In genomic region chr7:77247206-77247850, GRCh38 we compare ENCODE assay signal across 8 cellular contexts. TPM values are rescaled to one million over a fixed set of nuclear protein-coding genes. Genes with fewer than 3 reads are reported as not detected.
DNase-seq lines count a peak whose midpoint lies in the region; ATAC-seq and TF ChIP-seq lines count a peak whose summit lies in the region.

No MANE protein-coding gene starts in this region.

- H3K9me3 ChIP-seq in A673 (ENCODE audit: low read depth, low read length, poor library complexity, severe bottlenecking), result no peaks in the 10 kb centered on the region
- no peaks in the 10 kb centered on the region for H3K9me3 ChIP-seq in right lobe of liver

- H3K27ac Mint-ChIP-seq in central memory CD8-positive, alpha-beta T cell (ENCODE audit: low read depth), result no peak overlapping the region

- BruUV-seq in A673 (replicated peaks; lab: Mats Ljungman, UMichigan), result no TSS peak

- no peaks in the 10 kb centered on the region for H3K4me1 ChIP-seq in A673 (ENCODE audit: insufficient read depth, low read length, poor library complexity, severe bottlenecking)
- peaks cover 0 to 11% (median 0%) of the 10 kb centered on the region in 4 donors for H3K4me1 ChIP-seq in right lobe of liver

- H3K27me3 ChIP-seq in A673 (replicated peaks; ENCODE audit: insufficient read depth, low read depth, low read length, poor library complexity), result no peaks in the 10 kb centered on the region
- no peaks in the 10 kb centered on the region for H3K27me3 ChIP-seq in right lobe of liver

- ATAC-seq in GM18520 (IDR thresholded peaks at IDR 0.05; ENCODE audit: unreplicated experiment) (peak; percentile 73), HG03196 (IDR thresholded peaks at IDR 0.05; ENCODE audit: unreplicated experiment) (peak; percentile 82), right lobe of liver (peak; percentile 71 to 77 (median 74))
- ATAC-seq in central memory CD8-positive, alpha-beta T cell (replicated peaks; ENCODE audit: extremely low read depth, poor library complexity, severe bottlenecking), result peak; percentile 82

- H3K36me3 ChIP-seq in A673 (ENCODE audit: insufficient read depth, low read length, poor library complexity, severe bottlenecking) (no peaks in the 10 kb centered on the region), right lobe of liver (no peaks in the 10 kb centered on the region)

- no peak for TF ChIP-seq POLR2A in right lobe of liver (IDR thresholded peaks at IDR 0.05)

- H3K4me1 Mint-ChIP-seq in central memory CD8-positive, alpha-beta T cell, result no peaks in the 10 kb centered on the region

- TF ChIP-seq CTCF in A673 (conservative IDR thresholded peaks at IDR 0.05; ENCODE audit: low read depth, low read length) (peak; percentile 85), right lobe of liver (IDR thresholded peaks at IDR 0.05) (peak; percentile 91 to 96 (median 94))

- CTCF ChIA-PET in A673 (lab: Charles Lee), result interaction anchor here (0.6 to 2.1 kb wide), 4 partner anchors 9 to 1386 kb away, joined by 3 to 20 read pairs (median 8); partner anchors contain the start of gene CCDC146

- WGBS in right lobe of liver (ENCODE audit: insufficient coverage, low coverage, low lambda C conversion rate, missing lambda C conversion rate), result 32% methylated on average over 3 of the region's 3 CpGs

- POLR2A ChIA-PET in A673 (lab: Charles Lee; ENCODE audit: low non-redundant PET), result no interaction called here

- H3K4me3 Mint-ChIP-seq in central memory CD8-positive, alpha-beta T cell, result no peak overlapping the region

- H3K27me3 Mint-ChIP-seq in central memory CD8-positive, alpha-beta T cell, result no peaks in the 10 kb centered on the region

- H3K27ac ChIP-seq in A673 (ENCODE audit: low read depth, low read length, poor library complexity, severe bottlenecking) (no peak overlapping the region), right lobe of liver (no peak overlapping the region)

- no peaks in the 10 kb centered on the region for H3K9me3 Mint-ChIP-seq in central memory CD8-positive, alpha-beta T cell

- H3K36me3 Mint-ChIP-seq in central memory CD8-positive, alpha-beta T cell (ENCODE audit: insufficient read depth), result peaks cover 4% of the 10 kb centered on the region

- DNase-seq in A673 (ENCODE audit: low spot score) (peak; percentile 79), NCI-H460 (ENCODE audit: extremely low read depth, low read depth) (peak; percentile 73), right lobe of liver (peak; percentile 73 to 83 (median 79))
- peak; percentile 81 for DNase-seq in activated CD4-positive, CD25-positive, alpha-beta regulatory T cell treated with anti-CD3 and anti-CD28 coated beads, Interleukin-2, amount 50 U/mL, for 16 hours (ENCODE audit: low read depth, low spot score)
- DNase-seq in central memory CD8-positive, alpha-beta T cell (ENCODE audit: low spot score in 2 of 2), result peak; percentile 70 to 79
- DNase-seq in stimulated activated CD8-positive, alpha-beta memory T cell treated with anti-CD3 and anti-CD28 coated beads, Interleukin-12 subunit alpha, Interleukin-12 subunit beta, amount 100 ng/mL, for 24 hours (ENCODE audit: extremely low read depth), result peak; percentile 70

- H3K4me3 ChIP-seq in A673 (ENCODE audit: low read depth, low read length, poor library complexity, severe bottlenecking) (no peak overlapping the region), right lobe of liver (no peak overlapping the region)

- intact Hi-C loops in A673 (cut with micrococcal nuclease; ENCODE audit: unreplicated experiment) (loop anchor here (5.0 kb wide), 2 partner anchors 85 to 125 kb away; partner anchors contain the start of gene CCDC146), right lobe of liver (cut with DNase I) (no loop called here)

RNA-seq across cellular contexts. Expression of gene FGL2, which starts 47.7 kb away (rescaled TPM):
- total RNA-seq in A673 (2021) (not detected in 2 replicates), right lobe of liver (10 to 100 TPM in 1 of 6 experiments, 1 to 10 TPM in 5; 3.4 to 19.3 (median 7.5) TPM)
- total RNA-seq in NCI-H460 (2014; rRNA removed; shearing (Covaris generic)), result 0.66 and 1.7 TPM in 2 replicates
- polyA plus RNA-seq in NCI-H460 (2014; cell fraction: nucleus; rRNA removed), result 0.42 and 2.0 TPM in 2 replicates
